In genomic region chr15:89090791-89091666, GRCh38 we compare ENCODE assay signal across 8 cellular contexts. TPM values are rescaled to one million over a fixed set of nuclear protein-coding genes. Genes with fewer than 3 reads are reported as not detected.
DNase-seq lines count a peak whose midpoint lies in the region; ATAC-seq and TF ChIP-seq lines count a peak whose summit lies in the region.

No MANE protein-coding gene starts in this region.

- TF ChIP-seq CTCF in PC-9 (conservative IDR thresholded peaks at IDR 0.05) = no peak
- no peak for TF ChIP-seq CTCF in gastrocnemius medialis (IDR thresholded peaks at IDR 0.05 in 4 of 5, conservative IDR thresholded peaks at IDR 0.05 in 1 of 5)

- no peaks in the 10 kb centered on the region for H3K9me3 Mint-ChIP-seq in activated naive CD8-positive, alpha-beta T cell treated with anti-CD3 and anti-CD28 coated beads for 36 hours

- BruUV-seq in PC-9 (replicated peaks; lab: Mats Ljungman, UMichigan) = TSS peak; percentile 5

- intact Hi-C loops in PC-9 (cut with micrococcal nuclease; ENCODE audit: unreplicated experiment) = no loop called here
- intact Hi-C loops in left cardiac atrium (cut with DNase I) = no loop called here
- intact Hi-C loops in gastrocnemius medialis (cut with DNase I; ENCODE audit: low total_unique reads) = no loop called here

- no peaks in the 10 kb centered on the region for H3K27me3 Mint-ChIP-seq in activated naive CD8-positive, alpha-beta T cell treated with anti-CD3 and anti-CD28 coated beads for 36 hours

- H3K4me3 ChIP-seq in PC-9 (peak overlapping the region; percentile 44; the same call in 1 of the 2 replicates), gastrocnemius medialis (peak overlapping the region; percentile 34 to 94 (median 84))

- DNase-seq in AG08395 (ENCODE audit: low spot score) (peak; percentile 53), PC-9 (peak; percentile 48 to 79), left cardiac atrium (peak; percentile 81), gastrocnemius medialis (peak; percentile 79 to 84), NCI-H2171 treated with DMSO at 0.1 percent for 48 hours (lab: John Stamatoyannopoulos, UW) (no peak)
- peak; percentile 26 for DNase-seq in activated naive CD8-positive, alpha-beta T cell treated with anti-CD3 and anti-CD28 coated beads for 36 hours

- H2AFZ ChIP-seq in PC-9 = peak overlapping the region; percentile 66; the same call in 1 of the 2 replicates

- H3K9me3 ChIP-seq in PC-9 (ENCODE audit: insufficient read depth, low read depth) = no peaks in the 10 kb centered on the region
- no peaks in the 10 kb centered on the region for H3K9me3 ChIP-seq in gastrocnemius medialis

- H3K4me3 Mint-ChIP-seq in activated naive CD8-positive, alpha-beta T cell treated with anti-CD3 and anti-CD28 coated beads for 36 hours = peak overlapping the region; percentile 83

- peak overlapping the region; percentile 97 for H3K27ac Mint-ChIP-seq in activated naive CD8-positive, alpha-beta T cell treated with anti-CD3 and anti-CD28 coated beads for 36 hours

- peaks cover 8% of the 10 kb centered on the region for H3F3A ChIP-seq in PC-9 (ENCODE audit: insufficient read depth, low read depth)

- H3K79me2 ChIP-seq in PC-9 (ENCODE audit: low read depth) = peaks cover 70% of the 10 kb centered on the region

- H3K27ac ChIP-seq in PC-9 (peak overlapping the region; percentile 58), gastrocnemius medialis (peak overlapping the region; percentile 93 to 99 (median 98))

- peaks cover 17% of the 10 kb centered on the region for H3K36me3 Mint-ChIP-seq in activated naive CD8-positive, alpha-beta T cell treated with anti-CD3 and anti-CD28 coated beads for 36 hours

- in situ Hi-C loops in gastrocnemius medialis (cut with MboI; ENCODE audit: low sequenced_read_pairs in 4 of 4) = loop anchor here in 1 of 4 donors (10.0 kb wide), 1 partner anchor 176 kb away; the partner anchor contains the start of gene MFGE8

- CTCF ChIA-PET in PC-9 (lab: Charles Lee) = interaction anchor here (0.6 to 1.6 kb wide), 6 partner anchors 13 to 38 kb away, joined by 3 to 6 read pairs (median 3); no protein-coding TSS in a partner anchor

- POLR2A ChIA-PET in PC-9 (lab: Charles Lee; ENCODE audit: unreplicated experiment) = interaction anchor here (0.5 to 0.6 kb wide), 2 partner anchors 33 to 172 kb away, joined by 3 read pairs; no protein-coding TSS in a partner anchor

- no peaks in the 10 kb centered on the region for H3K27me3 ChIP-seq in PC-9 (ENCODE audit: insufficient read depth, low read depth)
- H3K27me3 ChIP-seq in gastrocnemius medialis = no peaks in the 10 kb centered on the region

- H3K4me1 Mint-ChIP-seq in activated naive CD8-positive, alpha-beta T cell treated with anti-CD3 and anti-CD28 coated beads for 36 hours = peaks cover 40% of the 10 kb centered on the region

- 0 out of 2 replicates have a peak, but pooled peaks cover 7% of the 10 kb centered on the region for H3K36me3 ChIP-seq in PC-9 (ENCODE audit: low read depth)
- H3K36me3 ChIP-seq in gastrocnemius medialis = peaks cover 0 to 10% of the 10 kb centered on the region in 2 donors

- ATAC-seq in GM19351 (IDR thresholded peaks at IDR 0.05; ENCODE audit: unreplicated experiment) (peak; percentile 14), left cardiac atrium (peak; percentile 21 to 23), gastrocnemius medialis (peak; percentile 7 to 34), HG03095 (IDR thresholded peaks at IDR 0.05; ENCODE audit: unreplicated experiment) (no peak)

- peak; percentile 54 to 78 for TF ChIP-seq POLR2A in gastrocnemius medialis (IDR thresholded peaks at IDR 0.05)

- peaks cover 48% of the 10 kb centered on the region for H3K4me1 ChIP-seq in PC-9 (replicated peaks; ENCODE audit: insufficient read depth)
- peaks cover 44 to 60% of the 10 kb centered on the region in 2 donors for H3K4me1 ChIP-seq in gastrocnemius medialis

- peak overlapping the region; percentile 85 for H3K4me2 ChIP-seq in PC-9

- no peaks in the 10 kb centered on the region for H4K20me1 ChIP-seq in PC-9 (ENCODE audit: insufficient read depth)

- no peaks in the 10 kb centered on the region for H3K9me2 ChIP-seq in PC-9 (ENCODE audit: insufficient read depth)

RNA-seq across cellular contexts. Expression of gene ABHD2, which starts 2.8 kb away (rescaled TPM):
- total RNA-seq in PC-9 (2021) (86.8 and 148 TPM in 2 replicates), left cardiac atrium (100 to 1,000 TPM in 1 of 2 donors, 10 to 100 TPM in 1; 91.6 to 208 TPM), gastrocnemius medialis (100 to 1,000 TPM in 1 of 4 donors, 10 to 100 TPM in 3; 19.3 to 150 (median 64.5) TPM)
- 10 to 100 TPM; 47.6 to 49.2 TPM for total RNA-seq in activated naive CD8-positive, alpha-beta T cell treated with anti-CD3 and anti-CD28 coated beads for 36 hours
